ENCODE assay signal across 19 cellular contexts in the genomic region with DNA sequence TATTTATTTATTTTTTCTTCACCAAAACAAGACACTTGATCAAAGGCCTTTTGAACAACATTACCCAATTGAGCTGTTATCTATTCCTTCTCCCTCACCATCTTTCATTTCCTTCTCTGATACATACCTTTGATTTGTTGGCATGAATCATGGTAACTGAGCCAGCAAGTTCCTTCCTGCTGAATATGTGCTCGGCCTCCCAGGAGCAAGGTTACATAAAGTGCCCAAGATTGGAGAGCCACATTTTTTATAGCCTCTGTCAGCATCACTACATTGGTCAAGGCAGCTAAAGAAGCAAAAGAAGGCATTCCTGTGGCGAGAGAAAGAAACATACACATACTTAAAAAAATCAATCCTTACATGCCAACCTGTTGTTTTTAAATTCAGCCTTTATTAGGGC.
DNase-seq lines count a peak whose midpoint lies in the region; ATAC-seq, FAIRE-seq and TF ChIP-seq lines count a peak whose summit lies in the region.
"Had no signal": no experiment of that assay in that cellular context is flagged by ENCODE, and none has a peak within 500 bp of the region (broad histone marks: within the 10 kb centered on the region; RNA-seq: fewer than 3 reads in every experiment).

No MANE protein-coding gene starts in this region.

- DNase-seq in H54 (ENCODE audit: insufficient read length, low spot score), result peak; percentile 51
- no peak for DNase-seq in T-helper 17 cell
- peak; percentile 73 for DNase-seq in fibroblast of mammary gland (ENCODE audit: low read depth)
- DNase-seq in skeletal muscle cell (ENCODE audit: low read depth), result peak; percentile 85
- no peak for DNase-seq in NCI-H526 (lab: John Stamatoyannopoulos, UW)
- no peak for DNase-seq in mesenteric fat pad (ENCODE audit: low spot score)
- no peak for DNase-seq in CD8-positive, alpha-beta T cell
- DNase-seq: activated CD4-positive, alpha-beta T cell treated with anti-CD3 and anti-CD28 coated beads, Interleukin-2, amount 10 ng/mL, durations not matched to agents 24 days and 14 days; activated T-cell treated with anti-CD3 and anti-CD28 coated beads, Interleukin-2, amount 50 U/mL, for 48 hours; DND-41; dorsolateral prefrontal cortex; Kasumi-1; NCI-H1694 treated with DMSO at 0.1 percent for 48 hours; NCI-H526 treated with DMSO at 0.1 percent for 48 hours; nucleus accumbens; stimulated activated CD4-positive, alpha-beta T cell treated with anti-CD3 and anti-CD28 coated beads, Interleukin-12 subunit alpha, Interleukin-12 subunit beta, amount 100 ng/mL, for 4 hours had no signal

- H3K4me3 ChIP-seq in fibroblast of mammary gland (ENCODE audit: control insufficient read depth, low read depth, low read length) (no peak overlapping the region), skeletal muscle cell (ENCODE audit: low read depth, low read length) (no peak overlapping the region)
- no peak overlapping the region for H3K4me3 ChIP-seq in CD8-positive, alpha-beta T cell (ENCODE audit: low read depth, low read length)
- H3K4me3 ChIP-seq: BLaER1, dorsolateral prefrontal cortex had no signal

- no peak overlapping the region for H3K27ac Mint-ChIP-seq in T-helper 17 cell
- no peak overlapping the region for H3K27ac Mint-ChIP-seq in CD8-positive, alpha-beta T cell
- H3K27ac Mint-ChIP-seq: activated CD4-positive, alpha-beta T cell treated with anti-CD3 and anti-CD28 coated beads, Interleukin-2, amount 10 ng/mL, durations not matched to agents 24 days and 14 days had no signal

- no peak for TF ChIP-seq CTCF in fibroblast of mammary gland (conservative IDR thresholded peaks at IDR 0.05; ENCODE audit: control insufficient read depth, insufficient read depth, low read depth, low read length)
- TF ChIP-seq CTCF in CD8-positive, alpha-beta T cell (IDR thresholded peaks at IDR 0.05), result no peak

- no peaks in the 10 kb centered on the region for H3K27me3 Mint-ChIP-seq in T-helper 17 cell
- no peaks in the 10 kb centered on the region for H3K27me3 Mint-ChIP-seq in CD8-positive, alpha-beta T cell (ENCODE audit: low read depth)
- H3K27me3 Mint-ChIP-seq: activated CD4-positive, alpha-beta T cell treated with anti-CD3 and anti-CD28 coated beads, Interleukin-2, amount 10 ng/mL, durations not matched to agents 24 days and 14 days had no signal

- H3K27ac ChIP-seq in CD8-positive, alpha-beta T cell (ENCODE audit: low read depth, low read length), result no peak overlapping the region
- H3K27ac ChIP-seq: BLaER1, dorsolateral prefrontal cortex, HL-60 had no signal

- POLR2A ChIA-PET in CD8-positive, alpha-beta T cell (lab: Charles Lee), result no interaction called here

- no peaks in the 10 kb centered on the region for H3K4me1 ChIP-seq in CD8-positive, alpha-beta T cell (ENCODE audit: insufficient read depth, low read length)
- H3K4me1 ChIP-seq: BLaER1 had no signal

- H3K27me3 ChIP-seq in CD8-positive, alpha-beta T cell (ENCODE audit: insufficient read depth, low read length), result no peaks in the 10 kb centered on the region
- H3K27me3 ChIP-seq: BLaER1, dorsolateral prefrontal cortex had no signal

- peaks cover 3% of the 10 kb centered on the region for H3K9me3 ChIP-seq in T-helper 17 cell (ENCODE audit: control insufficient read depth, low read length, poor library complexity, severe bottlenecking)
- no peaks in the 10 kb centered on the region for H3K9me3 ChIP-seq in CD8-positive, alpha-beta T cell (ENCODE audit: low read length)
- H3K9me3 ChIP-seq: BLaER1 had no signal

- TF ChIP-seq POLR2A in H54 (IDR thresholded peaks at IDR 0.05; ENCODE audit: low read depth, low read length), result no peak

- intact Hi-C loops in CD8-positive, alpha-beta T cell (cut with DNase I, micrococcal nuclease), result no loop called here

- peaks cover 4% of the 10 kb centered on the region for H3K9me3 Mint-ChIP-seq in CD8-positive, alpha-beta T cell
- H3K9me3 Mint-ChIP-seq: activated CD4-positive, alpha-beta T cell treated with anti-CD3 and anti-CD28 coated beads, Interleukin-2, amount 10 ng/mL, durations not matched to agents 24 days and 14 days had no signal

- FAIRE-seq in H54 (lab: Jason Lieb, UNC), result peak; percentile 100

- no peaks in the 10 kb centered on the region for H3K4me1 Mint-ChIP-seq in T-helper 17 cell
- no peaks in the 10 kb centered on the region for H3K4me1 Mint-ChIP-seq in CD8-positive, alpha-beta T cell (ENCODE audit: low read depth)
- H3K4me1 Mint-ChIP-seq: activated CD4-positive, alpha-beta T cell treated with anti-CD3 and anti-CD28 coated beads, Interleukin-2, amount 10 ng/mL, durations not matched to agents 24 days and 14 days had no signal

- H3K36me3 Mint-ChIP-seq in T-helper 17 cell (ENCODE audit: low read depth), result no peaks in the 10 kb centered on the region
- H3K36me3 Mint-ChIP-seq in CD8-positive, alpha-beta T cell, result no peaks in the 10 kb centered on the region

- peak overlapping the region; percentile 39 for H3K4me3 Mint-ChIP-seq in T-helper 17 cell
- no peak overlapping the region for H3K4me3 Mint-ChIP-seq in CD8-positive, alpha-beta T cell
- H3K4me3 Mint-ChIP-seq: activated CD4-positive, alpha-beta T cell treated with anti-CD3 and anti-CD28 coated beads, Interleukin-2, amount 10 ng/mL, durations not matched to agents 24 days and 14 days had no signal

- ATAC-seq in T-helper 17 cell (no peak), HG03442 (IDR thresholded peaks at IDR 0.05; ENCODE audit: unreplicated experiment) (no peak)
- ATAC-seq in CD8-positive, alpha-beta T cell, result no peak

- no peaks in the 10 kb centered on the region for H3K36me3 ChIP-seq in CD8-positive, alpha-beta T cell (ENCODE audit: insufficient read depth, low read length)
- H3K36me3 ChIP-seq: BLaER1 had no signal

- CTCF ChIA-PET in CD8-positive, alpha-beta T cell (lab: Charles Lee), result no interaction called here

Comparison
In these comparisons a context has a peak if more than half of its experiments do, and no peak if none do; other contexts are left out.
1. DNase-seq: peak in H54 (single experiment), fibroblast of mammary gland (single experiment) and skeletal muscle cell (single experiment); none in T-helper 17 cell (0 of 3), NCI-H526 (0 of 2), mesenteric fat pad (single experiment) and CD8-positive, alpha-beta T cell (0 of 7).